In genomic region chr2:110104025-110104771, GRCh38 we compare ENCODE assay signal across 11 cellular contexts. TPM values are rescaled to one million over a fixed set of nuclear protein-coding genes. Genes with fewer than 3 reads are reported as not detected.
DNase-seq lines count a peak whose midpoint lies in the region; ATAC-seq and TF ChIP-seq lines count a peak whose summit lies in the region.
"Had no signal": no experiment of that assay in that cellular context is flagged by ENCODE, and none has a peak within 500 bp of the region (broad histone marks: within the 10 kb centered on the region; RNA-seq: fewer than 3 reads in every experiment).

No MANE protein-coding gene starts in this region.

- no peak for TF ChIP-seq CTCF in Peyer's patch (IDR thresholded peaks at IDR 0.05)
- TF ChIP-seq CTCF in hepatocyte (IDR thresholded peaks at IDR 0.05; ENCODE audit: poor library complexity) = no peak

- H3K27me3 ChIP-seq in Peyer's patch (no peaks in the 10 kb centered on the region), hepatocyte (no peaks in the 10 kb centered on the region)

- no peak for TF ChIP-seq RAD21 in Ishikawa (IDR thresholded peaks at IDR 0.05; ENCODE audit: low read depth)

- no peak overlapping the region for H3K4me2 ChIP-seq in hepatocyte

- H3K36me3 ChIP-seq in Peyer's patch (peaks cover 0 to 4% (median 0%) of the 10 kb centered on the region in 3 donors), hepatocyte (replicated peaks; ENCODE audit: insufficient read depth, low read depth) (no peaks in the 10 kb centered on the region)

- peak overlapping the region in 3 of 4 donors; percentile 84 to 97 (median 85) for H3K27ac ChIP-seq in Peyer's patch
- H3K27ac ChIP-seq in hepatocyte = peak overlapping the region; percentile 89

- ATAC-seq in HG02885 (IDR thresholded peaks at IDR 0.05; ENCODE audit: poor library complexity, unreplicated experiment) = no peak

- TF ChIP-seq EP300 in Ishikawa (IDR thresholded peaks at IDR 0.05; ENCODE audit: borderline replicate concordance) = peak; percentile 92

- peaks cover 17% of the 10 kb centered on the region for H3K79me2 ChIP-seq in hepatocyte

- DNase-seq in A172 (ENCODE audit: low spot score) (peak; percentile 48), Peyer's patch (no peak), hepatocyte (ENCODE audit: low spot score) (no peak), dermis blood vessel endothelial cell (no peak), EL (no peak)
- DNase-seq in effector CD8-positive, alpha-beta T cell (lab: John Stamatoyannopoulos, UW) = no peak
- DNase-seq: activated CD4-positive, alpha-beta T cell treated with anti-CD3 and anti-CD28 coated beads, Interleukin-2, amount 50 U/mL, for 48 hours; NCI-H2227 treated with DMSO at 0.1 percent for 48 hours; SW 1271 had no signal

- H3K9me3 ChIP-seq in Peyer's patch = no peaks in the 10 kb centered on the region
- no peaks in the 10 kb centered on the region for H3K9me3 ChIP-seq in hepatocyte (ENCODE audit: low read depth)

- H3K4me3 ChIP-seq in Peyer's patch (peak overlapping the region in 1 of 4 donors; percentile 19), hepatocyte (no peak overlapping the region)

- no peaks in the 10 kb centered on the region for H3K9me2 ChIP-seq in hepatocyte (replicated peaks; ENCODE audit: insufficient read depth)

- H4K20me1 ChIP-seq in hepatocyte (ENCODE audit: insufficient read depth, poor library complexity, severe bottlenecking) = no peaks in the 10 kb centered on the region

- H2AFZ ChIP-seq in hepatocyte = no peak overlapping the region

- H3K4me1 ChIP-seq in Peyer's patch = peaks cover 0 to 64% (median 14%) of the 10 kb centered on the region in 4 donors
- H3K4me1 ChIP-seq in hepatocyte (ENCODE audit: insufficient read depth) = peaks cover 36% of the 10 kb centered on the region

- TF ChIP-seq POLR2A in Peyer's patch (IDR thresholded peaks at IDR 0.05) = no peak

- WGBS in hepatocyte (ENCODE audit: low lambda C conversion rate, missing lambda C conversion rate) = 81% methylated on average over 10 of the region's 10 CpGs

TF ChIP-seq in Ishikawa, 13 proteins besides CTCF, POLR2A, EP300 and RAD21:
- TF ChIP-seq TCF12 (IDR thresholded peaks at IDR 0.05; ENCODE audit: low read depth) (peak; percentile 93; the same call in 1 of the 2 replicates), NFIC (IDR thresholded peaks at IDR 0.05) (peak; percentile 96), CREB1 (IDR thresholded peaks at IDR 0.05; ENCODE audit: low read depth) (no peak), EGR1 (IDR thresholded peaks at IDR 0.05) (peak; percentile 24; the same call in 1 of the 2 replicates), FOXM1 (IDR thresholded peaks at IDR 0.05; ENCODE audit: borderline replicate concordance, low read depth) (peak; percentile 82), ZBTB7A (IDR thresholded peaks at IDR 0.05; ENCODE audit: low read depth) (no peak), MAX (IDR thresholded peaks at IDR 0.05) (peak; percentile 41), USF1 (IDR thresholded peaks at IDR 0.05) (peak; percentile 15; the same call in 1 of the 2 replicates), TAF1 (IDR thresholded peaks at IDR 0.05; ENCODE audit: low read depth) (no peak), TEAD4 (IDR thresholded peaks at IDR 0.05) (peak; percentile 85), CEBPB (IDR thresholded peaks at IDR 0.05) (peak; percentile 43), REST (IDR thresholded peaks at IDR 0.05; ENCODE audit: low read depth) (no peak), YY1 (IDR thresholded peaks at IDR 0.05; ENCODE audit: low read depth) (no peak; the same call in 1 of the 2 replicates)

RNA-seq across cellular contexts. Expression of gene MALL, which starts 11.4 kb away (rescaled TPM):
- 184 and 298 TPM in 2 replicates for total RNA-seq in A172 (2014; rRNA removed; shearing (Covaris generic))
- total RNA-seq in Peyer's patch = 100 to 1,000 TPM in 3 of 4 donors, 10 to 100 TPM in 1; 40.4 to 814 (median 603) TPM
- 30.8 and 36.0 TPM in 2 replicates for total RNA-seq in hepatocyte
- polyA plus RNA-seq in hepatocyte = 40.1 and 55.7 TPM in 2 replicates
- total RNA-seq in dermis blood vessel endothelial cell = 39.3 and 52.5 TPM in 2 replicates
